Comparison of ENCODE assay signal across 20 cellular contexts in the genomic region with DNA sequence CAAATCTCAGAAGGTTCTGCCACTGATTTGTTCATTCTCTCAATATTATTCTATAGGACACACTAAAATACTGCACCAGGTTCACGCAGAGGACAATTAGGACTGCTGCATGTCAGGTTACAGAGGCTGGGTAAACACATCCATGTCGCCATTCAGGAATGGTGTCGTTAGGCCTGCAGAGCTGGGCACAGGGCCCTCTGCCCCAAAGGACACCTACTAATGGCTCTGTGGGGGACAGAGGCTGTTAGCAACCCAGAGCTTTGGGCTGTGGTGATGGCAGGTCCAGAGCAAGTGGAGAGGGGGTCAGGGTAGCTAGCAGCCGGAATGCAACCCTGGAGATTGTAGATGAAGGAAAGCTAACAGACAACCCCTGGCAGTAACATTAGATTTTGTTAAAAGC.
A peak's percentile ranks its signal among the peaks of the same experiment; 100 is the strongest.
DNase-seq lines count a peak whose midpoint lies in the region; ATAC-seq, FAIRE-seq and TF ChIP-seq lines count a peak whose summit lies in the region.
"Had no signal": no experiment of that assay in that cellular context is flagged by ENCODE, and none has a peak within 500 bp of the region (broad histone marks: within the 10 kb centered on the region; RNA-seq: fewer than 3 reads in every experiment).

No MANE protein-coding gene starts in this region.

- H3K9me3 ChIP-seq in left ventricle myocardium inferior (replicated peaks) (no peaks in the 10 kb centered on the region), small intestine (ENCODE audit: control insufficient read depth, low read depth) (no peaks in the 10 kb centered on the region)
- H3K9me3 ChIP-seq: SJCRH30, spleen had no signal

- 72 to 80% (median 74%) methylated on average over 4 of the region's 4 CpGs for WGBS in small intestine, 3 donors

- peak overlapping the region; percentile 71 for H3K27ac Mint-ChIP-seq in osteocyte (ENCODE audit: unreplicated experiment)
- H3K27ac Mint-ChIP-seq: IgD-negative memory B cell; T-helper 1 cell treated with Interleukin-12 subunit alpha and Interleukin-12 subunit beta and Interleukin-4 antibody, amounts not matched to agents 30 μg/mL and 1 μg/mL, for 36 hours had no signal

- H3K4me3 Mint-ChIP-seq in osteocyte (ENCODE audit: unreplicated experiment): no peak overlapping the region
- H3K4me3 Mint-ChIP-seq: IgD-negative memory B cell; T-helper 1 cell treated with Interleukin-12 subunit alpha and Interleukin-12 subunit beta and Interleukin-4 antibody, amounts not matched to agents 30 μg/mL and 1 μg/mL, for 36 hours had no signal

- FAIRE-seq in small intestine (lab: Jason Lieb, UNC): no peak

- no peaks in the 10 kb centered on the region for H3K9me3 Mint-ChIP-seq in osteocyte (ENCODE audit: unreplicated experiment)
- H3K9me3 Mint-ChIP-seq: IgD-negative memory B cell; T-helper 1 cell treated with Interleukin-12 subunit alpha and Interleukin-12 subunit beta and Interleukin-4 antibody, amounts not matched to agents 30 μg/mL and 1 μg/mL, for 36 hours had no signal

- intact Hi-C loops in left ventricle myocardium inferior (cut with micrococcal nuclease): no loop called here
- intact Hi-C loops in cardiac septum (cut with DNase I): no loop called here

- H3K36me3 Mint-ChIP-seq in osteocyte (ENCODE audit: unreplicated experiment): no peaks in the 10 kb centered on the region
- H3K36me3 Mint-ChIP-seq: IgD-negative memory B cell had no signal

- no peaks in the 10 kb centered on the region for H3K27me3 Mint-ChIP-seq in osteocyte (ENCODE audit: unreplicated experiment)

- no peaks in the 10 kb centered on the region for H3K36me3 ChIP-seq in left ventricle myocardium inferior
- no peaks in the 10 kb centered on the region for H3K36me3 ChIP-seq in small intestine (ENCODE audit: control insufficient read depth in 2 of 2, insufficient read depth in 2 of 2, low read length in 2 of 2)
- H3K36me3 ChIP-seq: cardiac muscle cell, SJCRH30, spleen had no signal

- H3K4me1 ChIP-seq in left ventricle myocardium inferior (peaks cover 21% of the 10 kb centered on the region), small intestine (ENCODE audit: control insufficient read depth in 2 of 2, insufficient read depth in 1 of 2, low read depth in 1 of 2, low read length in 1 of 2) (no peaks in the 10 kb centered on the region)
- H3K4me1 ChIP-seq: spleen had no signal

- H3K27ac ChIP-seq in left ventricle myocardium inferior (replicated peaks): peak overlapping the region; percentile 12
- H3K27ac ChIP-seq in coronary artery: peak overlapping the region; percentile 26 to 42
- H3K27ac ChIP-seq in small intestine (ENCODE audit: low read depth in 1 of 2, low read length in 1 of 2): no peak overlapping the region
- H3K27ac ChIP-seq: cardiac muscle cell, dorsolateral prefrontal cortex, SJCRH30, spleen had no signal

- TF ChIP-seq CTCF in left ventricle myocardium inferior (IDR thresholded peaks at IDR 0.05; ENCODE audit: borderline replicate concordance): no peak
- no peak for TF ChIP-seq CTCF in coronary artery (IDR thresholded peaks at IDR 0.05)
- no peak for TF ChIP-seq CTCF in osteocyte (IDR thresholded peaks at IDR 0.05)

- H3K4me3 ChIP-seq in left ventricle myocardium inferior (no peak overlapping the region), coronary artery (no peak overlapping the region), small intestine (ENCODE audit: low read depth in 1 of 2, low read length in 2 of 2) (no peak overlapping the region)
- H3K4me3 ChIP-seq: cardiac muscle cell, dorsolateral prefrontal cortex, SJCRH30, spleen had no signal

- peaks cover 32% of the 10 kb centered on the region for H3K4me1 Mint-ChIP-seq in osteocyte (ENCODE audit: unreplicated experiment)
- H3K4me1 Mint-ChIP-seq: IgD-negative memory B cell had no signal

- DNase-seq in left ventricle myocardium inferior (no peak), cardiac septum (ENCODE audit: low spot score) (no peak), coronary artery (ENCODE audit: low spot score) (peak; percentile 52), osteocyte (ENCODE audit: extremely low spot score, unreplicated experiment) (no peak), SIG-M5 treated with dmso at 0.1 percent for 504 hours (lab: John Stamatoyannopoulos, UW; ENCODE audit: unreplicated experiment) (no peak), OCI-M1 (lab: John Stamatoyannopoulos, UW) (no peak), small intestine (no peak)
- DNase-seq: activated CD4-positive, alpha-beta T cell treated with anti-CD3 and anti-CD28 coated beads, Interleukin-2, amount 50 U/mL, for 1 hour; activated CD8-positive, alpha-beta memory T cell treated with anti-CD3 and anti-CD28 coated beads, Interleukin-2, amount 50 U/mL, for 48 hours; dorsolateral prefrontal cortex; NCI-H146; NCI-H2171; NCI-H526; SJCRH30; spleen; stimulated activated CD4-positive, alpha-beta T cell treated with anti-CD3 and anti-CD28 coated beads, Interleukin-4, amount 100 ng/mL, for 24 hours had no signal

- no peaks in the 10 kb centered on the region for H3K27me3 ChIP-seq in left ventricle myocardium inferior (ENCODE audit: low read depth)
- no peaks in the 10 kb centered on the region for H3K27me3 ChIP-seq in small intestine (ENCODE audit: control insufficient read depth in 2 of 2, insufficient read depth in 2 of 2, low read length in 2 of 2)
- H3K27me3 ChIP-seq: cardiac muscle cell, SJCRH30 had no signal

- ATAC-seq in HG03354 (IDR thresholded peaks at IDR 0.05; ENCODE audit: poor library complexity, severe bottlenecking, unreplicated experiment): no peak

Comparison
In these comparisons a context has a peak if more than half of its experiments do, and no peak if none do; other contexts are left out.
1. H3K27ac ChIP-seq: peak in left ventricle myocardium inferior (single experiment) and coronary artery (2 of 2); none in small intestine (0 of 2).